In the genomic region with DNA sequence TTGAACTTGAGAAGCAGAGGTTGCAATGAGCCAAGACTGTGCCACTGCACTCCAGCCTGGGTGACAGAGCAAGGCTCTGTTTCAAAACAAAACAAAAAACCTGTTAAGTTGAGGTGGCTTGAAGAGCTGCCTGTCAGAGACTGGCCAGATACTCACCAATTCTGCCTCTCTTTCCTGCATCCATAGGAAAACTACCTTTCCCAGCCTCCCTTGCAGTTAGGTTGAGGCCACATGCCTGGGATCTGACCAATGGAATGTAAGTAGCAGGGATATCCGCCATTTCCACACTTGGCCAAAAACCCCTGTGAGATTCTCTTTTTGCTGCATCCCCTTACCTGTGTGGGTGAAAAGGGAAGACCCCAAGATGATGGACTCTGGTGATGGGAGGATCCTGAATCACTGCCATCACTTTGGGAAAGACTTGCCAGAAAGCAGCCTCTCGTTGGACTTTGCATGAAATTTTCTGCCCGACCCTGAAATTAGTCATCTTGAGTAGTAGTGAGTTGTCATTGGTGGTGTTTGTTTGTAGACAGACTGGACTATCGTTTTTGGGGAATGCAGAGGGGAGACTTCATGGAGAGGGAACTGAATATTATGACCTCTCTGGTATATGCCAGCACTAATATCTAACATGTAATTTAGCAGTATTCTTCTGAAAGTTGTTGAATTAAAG, we compare ENCODE assay signal across 13 cellular contexts. TPM values are rescaled to one million over a fixed set of nuclear protein-coding genes. Genes with fewer than 3 reads are reported as not detected.
DNase-seq lines count a peak whose midpoint lies in the region; ATAC-seq and TF ChIP-seq lines count a peak whose summit lies in the region.
"Had no signal": no experiment of that assay in that cellular context is flagged by ENCODE, and none has a peak within 500 bp of the region (broad histone marks: within the 10 kb centered on the region; RNA-seq: fewer than 3 reads in every experiment).

No MANE protein-coding gene starts in this region.

- H3K36me3 ChIP-seq in psoas muscle (ENCODE audit: insufficient read depth in 1 of 2, low read depth in 1 of 2) = peaks cover 9 to 51% of the 10 kb centered on the region in 2 donors
- H3K36me3 ChIP-seq: BE2C had no signal

- H3K27me3 ChIP-seq in psoas muscle (ENCODE audit: insufficient read depth in 3 of 3, low read length in 2 of 3) = no peaks in the 10 kb centered on the region
- H3K27me3 ChIP-seq: BE2C, dorsolateral prefrontal cortex had no signal

- no peak for ATAC-seq in stimulated activated naive CD8-positive, alpha-beta T cell treated with anti-CD3 and anti-CD28 coated beads, Interleukin-15, amount 100 ng/mL, for 72 hours
- no peak for ATAC-seq in GM21360 (IDR thresholded peaks at IDR 0.05; ENCODE audit: unreplicated experiment)
- ATAC-seq in psoas muscle = no peak

- peak overlapping the region; percentile 72 for H3K4me3 Mint-ChIP-seq in activated T-cell treated with anti-CD3 and anti-CD28 coated beads, Interleukin-2, amount 50 U/mL, for 24 hours
- H3K4me3 Mint-ChIP-seq in stimulated activated naive CD8-positive, alpha-beta T cell treated with anti-CD3 and anti-CD28 coated beads, Interleukin-15, amount 100 ng/mL, for 72 hours = peak overlapping the region; percentile 78

- peaks cover 3% of the 10 kb centered on the region for H3K9me3 ChIP-seq in psoas muscle
- H3K9me3 ChIP-seq: BE2C had no signal

- H3K27ac ChIP-seq in psoas muscle = no peak overlapping the region
- H3K27ac ChIP-seq: dorsolateral prefrontal cortex had no signal

- H3K4me1 ChIP-seq in psoas muscle = no peaks in the 10 kb centered on the region
- H3K4me1 ChIP-seq: BE2C had no signal

- peaks cover 49% of the 10 kb centered on the region for H3K36me3 Mint-ChIP-seq in activated T-cell treated with anti-CD3 and anti-CD28 coated beads, Interleukin-2, amount 50 U/mL, for 24 hours (ENCODE audit: low read depth)

- intact Hi-C loops in psoas muscle (cut with DNase I) = no loop called here

- H3K27me3 Mint-ChIP-seq in activated T-cell treated with anti-CD3 and anti-CD28 coated beads, Interleukin-2, amount 50 U/mL, for 24 hours = no peaks in the 10 kb centered on the region
- no peaks in the 10 kb centered on the region for H3K27me3 Mint-ChIP-seq in stimulated activated naive CD8-positive, alpha-beta T cell treated with anti-CD3 and anti-CD28 coated beads, Interleukin-15, amount 100 ng/mL, for 72 hours

- H3K4me1 Mint-ChIP-seq in activated T-cell treated with anti-CD3 and anti-CD28 coated beads, Interleukin-2, amount 50 U/mL, for 24 hours (ENCODE audit: low read depth) = peaks cover 83% of the 10 kb centered on the region
- H3K4me1 Mint-ChIP-seq in stimulated activated naive CD8-positive, alpha-beta T cell treated with anti-CD3 and anti-CD28 coated beads, Interleukin-15, amount 100 ng/mL, for 72 hours = peaks cover 90% of the 10 kb centered on the region

- DNase-seq in activated T-cell treated with anti-CD3 and anti-CD28 coated beads, Interleukin-2, amount 50 U/mL, for 24 hours = no peak
- DNase-seq in activated T-cell treated with anti-CD3 and anti-CD28 coated beads for 4 hours (no peak), RKO (ENCODE audit: low spot score) (peak; percentile 22), choroid plexus epithelial cell (ENCODE audit: low read depth) (peak; percentile 45), psoas muscle (no peak), activated gamma-delta T cell treated with Interleukin-2 at 50 U/mL for 16 hours (no peak)
- no peak for DNase-seq in stimulated activated naive CD8-positive, alpha-beta T cell treated with anti-CD3 and anti-CD28 coated beads, Interleukin-15, amount 100 ng/mL, for 72 hours
- DNase-seq: activated CD4-positive, alpha-beta T cell treated with anti-CD3 and anti-CD28 coated beads, Interleukin-2, amount 50 U/mL, for 1 hour; BE2C; islet precursor cell; NCI-H748 treated with DMSO at 0.1 percent for 48 hours had no signal

- TF ChIP-seq CTCF in choroid plexus epithelial cell (conservative IDR thresholded peaks at IDR 0.05; ENCODE audit: low read depth, low read length) = no peak
- no peak for TF ChIP-seq CTCF in psoas muscle (IDR thresholded peaks at IDR 0.05)

- WGBS in psoas muscle, 3 donors = 57 to 75% (median 61%) methylated on average over 4 of the region's 4 CpGs

- H3K27ac Mint-ChIP-seq in activated T-cell treated with anti-CD3 and anti-CD28 coated beads, Interleukin-2, amount 50 U/mL, for 24 hours = peak overlapping the region; percentile 99
- H3K27ac Mint-ChIP-seq in stimulated activated naive CD8-positive, alpha-beta T cell treated with anti-CD3 and anti-CD28 coated beads, Interleukin-15, amount 100 ng/mL, for 72 hours = peak overlapping the region; percentile 97 to 98

- H3K4me3 ChIP-seq in choroid plexus epithelial cell (ENCODE audit: low read depth, low read length) (no peak overlapping the region), psoas muscle (no peak overlapping the region)
- H3K4me3 ChIP-seq: dorsolateral prefrontal cortex had no signal

- peaks cover 4% of the 10 kb centered on the region for H3K9me3 Mint-ChIP-seq in activated T-cell treated with anti-CD3 and anti-CD28 coated beads, Interleukin-2, amount 50 U/mL, for 24 hours
- peaks cover 5 to 8% of the 10 kb centered on the region in 2 donors for H3K9me3 Mint-ChIP-seq in stimulated activated naive CD8-positive, alpha-beta T cell treated with anti-CD3 and anti-CD28 coated beads, Interleukin-15, amount 100 ng/mL, for 72 hours

RNA-seq across cellular contexts. Expression of a gene that starts 14.0 kb away (rescaled TPM):
- under 1 TPM; 0.08 to 0.27 (median 0.18) TPM for total RNA-seq in psoas muscle
- under 1 TPM in 2 of 3 donors, not detected in 1; 0.03 to 0.15 TPM for polyA plus RNA-seq in psoas muscle

Comparison
In these comparisons a context has a peak if more than half of its experiments do, and no peak if none do; other contexts are left out.
1. DNase-seq: peak in RKO (single experiment) and choroid plexus epithelial cell (single experiment); none in activated T-cell treated with anti-CD3 and anti-CD28 coated beads, Interleukin-2, amount 50 U/mL, for 24 hours (single experiment), activated T-cell treated with anti-CD3 and anti-CD28 coated beads for 4 hours (single experiment), stimulated activated naive CD8-positive, alpha-beta T cell treated with anti-CD3 and anti-CD28 coated beads, Interleukin-15, amount 100 ng/mL, for 72 hours (0 of 2), psoas muscle (0 of 2) and activated gamma-delta T cell treated with Interleukin-2 at 50 U/mL for 16 hours (single experiment).